9 cellular contexts compared by ENCODE assay signal in genomic region chr3:149442845-149443544, GRCh38. TPM values are rescaled to one million over a fixed set of nuclear protein-coding genes. Genes with fewer than 3 reads are reported as not detected.
DNase-seq lines count a peak whose midpoint lies in the region; ATAC-seq and TF ChIP-seq lines count a peak whose summit lies in the region.
"Had no signal": no experiment of that assay in that cellular context is flagged by ENCODE, and none has a peak within 500 bp of the region (broad histone marks: within the 10 kb centered on the region; RNA-seq: fewer than 3 reads in every experiment).

No MANE protein-coding gene starts in this region.

- no peaks in the 10 kb centered on the region for H3K27me3 ChIP-seq in MM.1S (replicated peaks; ENCODE audit: insufficient read depth, low read length)
- no peaks in the 10 kb centered on the region for H3K27me3 ChIP-seq in ovary
- no peaks in the 10 kb centered on the region for H3K27me3 ChIP-seq in right atrium auricular region

- H3F3A ChIP-seq in MM.1S (ENCODE audit: insufficient read depth, low read length) = no peaks in the 10 kb centered on the region

- intact Hi-C loops in ovary (cut with DNase I) = no loop called here

- DNase-seq in DMS53 (lab: John Stamatoyannopoulos, UW) (peak; percentile 17), MM.1S (no peak), ovary (no peak), right atrium auricular region (ENCODE audit: low spot score) (no peak)
- DNase-seq: activated CD8-positive, alpha-beta memory T cell treated with anti-CD3 and anti-CD28 coated beads for 24 hours had no signal

- H3K27me3 Mint-ChIP-seq in brain = peaks cover 6% of the 10 kb centered on the region
- H3K27me3 Mint-ChIP-seq in nephron (ENCODE audit: low read depth) = no peaks in the 10 kb centered on the region

- no peaks in the 10 kb centered on the region for H3K79me2 ChIP-seq in MM.1S (ENCODE audit: low read length)

- 34 to 47% (median 39%) methylated on average over 4 of the region's 4 CpGs for WGBS in ovary, 3 donors

- no peak overlapping the region for H3K4me3 ChIP-seq in MM.1S (ENCODE audit: low read length)
- no peak overlapping the region for H3K4me3 ChIP-seq in ovary
- H3K4me3 ChIP-seq in right atrium auricular region = no peak overlapping the region

- H3K4me1 ChIP-seq in MM.1S (ENCODE audit: low read length) (peaks cover 11% of the 10 kb centered on the region), ovary (ENCODE audit: insufficient read depth) (no peaks in the 10 kb centered on the region), right atrium auricular region (peaks cover 0 to under 1% of the 10 kb centered on the region in 2 donors)

- no peak overlapping the region for H3K9ac ChIP-seq in MM.1S (ENCODE audit: low read length)

- H3K36me3 ChIP-seq in MM.1S (replicated peaks; ENCODE audit: insufficient read depth, low read length) (no peaks in the 10 kb centered on the region), ovary (no peaks in the 10 kb centered on the region), right atrium auricular region (no peaks in the 10 kb centered on the region)

- H3K27ac Mint-ChIP-seq in brain = peak overlapping the region in 3 of 5 experiments; percentile 74 to 76 (median 76)
- H3K27ac Mint-ChIP-seq in nephron = peak overlapping the region; percentile 40 to 78 (median 72)

- no peak for ATAC-seq in HG02623 (IDR thresholded peaks at IDR 0.05; ENCODE audit: unreplicated experiment)
- no peak for ATAC-seq in HG03457 (IDR thresholded peaks at IDR 0.05; ENCODE audit: unreplicated experiment)

- peak overlapping the region; percentile 41 for H3K4me2 ChIP-seq in MM.1S (ENCODE audit: low read depth, low read length)

- H3K4me3 Mint-ChIP-seq in brain (peak overlapping the region in 1 of 5 experiments; percentile 7), nephron (no peak overlapping the region)

- no peaks in the 10 kb centered on the region for H3K9me3 ChIP-seq in MM.1S (replicated peaks; ENCODE audit: insufficient read depth, low read length)
- H3K9me3 ChIP-seq in ovary = no peaks in the 10 kb centered on the region
- no peaks in the 10 kb centered on the region for H3K9me3 ChIP-seq in right atrium auricular region

- H3K36me3 Mint-ChIP-seq in brain (no peaks in the 10 kb centered on the region), nephron (ENCODE audit: low read depth) (no peaks in the 10 kb centered on the region)

- no peak for TF ChIP-seq EP300 in ovary (IDR thresholded peaks at IDR 0.05)

- H3K27ac ChIP-seq in MM.1S (ENCODE audit: low read length) (no peak overlapping the region), ovary (no peak overlapping the region), right atrium auricular region (no peak overlapping the region)

- no peak for TF ChIP-seq CTCF in MM.1S (IDR thresholded peaks at IDR 0.05; ENCODE audit: low read length)
- no peak for TF ChIP-seq CTCF in brain (conservative IDR thresholded peaks at IDR 0.05)
- TF ChIP-seq CTCF in nephron (IDR thresholded peaks at IDR 0.05; ENCODE audit: unreplicated experiment in 3 of 3) = no peak
- TF ChIP-seq CTCF in ovary (IDR thresholded peaks at IDR 0.05) = no peak
- TF ChIP-seq CTCF in right atrium auricular region (IDR thresholded peaks at IDR 0.05) = no peak

- H3K9me3 Mint-ChIP-seq in brain (peaks cover 0 to 4% (median 0%) of the 10 kb centered on the region in 5 experiments), nephron (peaks cover 3% of the 10 kb centered on the region)

- H4K20me1 ChIP-seq in MM.1S (ENCODE audit: insufficient read depth, low read length) = no peaks in the 10 kb centered on the region

- TF ChIP-seq POLR2A in ovary (IDR thresholded peaks at IDR 0.05) = no peak

- no peaks in the 10 kb centered on the region; the same call in 1 of the 2 replicates for H3K9me2 ChIP-seq in MM.1S (replicated peaks; ENCODE audit: insufficient read depth, low read length)

- peak overlapping the region; percentile 47 for H2AFZ ChIP-seq in MM.1S (ENCODE audit: low read length)

- H3K4me1 Mint-ChIP-seq in brain (peaks cover 20% of the 10 kb centered on the region), nephron (peaks cover 20% of the 10 kb centered on the region)

RNA-seq across cellular contexts. Expression of gene TM4SF4, which starts 31.5 kb away (rescaled TPM):
- polyA plus RNA-seq in brain (ENCODE audit: insufficient read depth, low read depth, low replicate concordance) (not detected), ovary (1 to 10 TPM in 1 of 2 donors, under 1 TPM in 1; 0.10 to 4.5 TPM)
- total RNA-seq in ovary (1 to 10 TPM in 2 of 7 donors, under 1 TPM in 1, not detected in 4; 0.12 to 6.9 (median 4.6) TPM), right atrium auricular region (not detected)
